ENCODE assay signal across 10 cellular contexts in genomic region chr17:75771334-75772281, GRCh38. TPM values are rescaled to one million over a fixed set of nuclear protein-coding genes. Genes with fewer than 3 reads are reported as not detected.
DNase-seq lines count a peak whose midpoint lies in the region; ATAC-seq and TF ChIP-seq lines count a peak whose summit lies in the region.
"Had no signal": no experiment of that assay in that cellular context is flagged by ENCODE, and none has a peak within 500 bp of the region (broad histone marks: within the 10 kb centered on the region; RNA-seq: fewer than 3 reads in every experiment).

No MANE protein-coding gene starts in this region.

- H3K4me3 Mint-ChIP-seq in Caco-2 (ENCODE audit: unreplicated experiment): peak overlapping the region; percentile 44

- no TSS peak for BruUV-seq in Caco-2 (replicated peaks; lab: Mats Ljungman, UMichigan)
- no TSS peak for BruUV-seq in A673 (replicated peaks; lab: Mats Ljungman, UMichigan)

- no peak for ATAC-seq in left lung

- intact Hi-C loops in Caco-2 (cut with micrococcal nuclease; ENCODE audit: unreplicated experiment): no loop called here
- intact Hi-C loops in left lung (cut with DNase I): loop anchor here in 1 of 2 donors (10.0 kb wide), 1 partner anchor 123 kb away; the partner anchor contains the start of gene TRIM65
- intact Hi-C loops in A673 (cut with micrococcal nuclease; ENCODE audit: unreplicated experiment): no loop called here

- H3K27me3 ChIP-seq in Caco-2 (replicated peaks; ENCODE audit: control insufficient read depth, insufficient read depth, low read length) (no peaks in the 10 kb centered on the region), muscle layer of duodenum (ENCODE audit: low read depth, low read length) (no peaks in the 10 kb centered on the region), left lung (no peaks in the 10 kb centered on the region), A673 (replicated peaks; ENCODE audit: insufficient read depth, low read depth, low read length, poor library complexity) (no peaks in the 10 kb centered on the region)

- H3K27ac ChIP-seq in muscle layer of duodenum (ENCODE audit: low read length): peak overlapping the region; percentile 19
- no peak overlapping the region for H3K27ac ChIP-seq in left lung
- no peak overlapping the region for H3K27ac ChIP-seq in A673 (ENCODE audit: low read depth, low read length, poor library complexity, severe bottlenecking)

- H3K36me3 Mint-ChIP-seq in Caco-2 (ENCODE audit: insufficient read depth, unreplicated experiment): peaks cover 56% of the 10 kb centered on the region

- H3K4me1 Mint-ChIP-seq in Caco-2 (ENCODE audit: low read depth, unreplicated experiment): peaks cover 10% of the 10 kb centered on the region

- peak in 1 of 2 experiments; percentile 7 for TF ChIP-seq CTCF in Caco-2 (IDR thresholded peaks at IDR 0.05; ENCODE audit: insufficient read depth in 1 of 2, low read depth in 1 of 2, low read length in 1 of 2, severe bottlenecking in 1 of 2, unreplicated experiment in 1 of 2)
- peak; percentile 20 for TF ChIP-seq CTCF in cardiac fibroblast (IDR thresholded peaks at IDR 0.05; ENCODE audit: low read depth, low read length)
- no peak for TF ChIP-seq CTCF in left lung (IDR thresholded peaks at IDR 0.05)
- no peak for TF ChIP-seq CTCF in A673 (conservative IDR thresholded peaks at IDR 0.05; ENCODE audit: low read depth, low read length)
- TF ChIP-seq CTCF in GM10248 (IDR thresholded peaks at IDR 0.05; ENCODE audit: control extremely low read depth, extremely low read depth, low read depth, missing control alignments): no peak

- no peaks in the 10 kb centered on the region for H3K9me3 Mint-ChIP-seq in Caco-2 (ENCODE audit: unreplicated experiment)

- DNase-seq in Caco-2 (peak in 1 of 2 experiments; percentile 21), HT-29 (ENCODE audit: low spot score) (peak; percentile 64), cardiac fibroblast (ENCODE audit: low read depth in 2 of 2) (peak; percentile 33 to 46), left lung (no peak), A673 (ENCODE audit: low spot score) (no peak), NCI-H524 treated with DMSO at 0.1 percent for 48 hours (lab: John Stamatoyannopoulos, UW) (no peak), GM10248 (ENCODE audit: extremely low spot score) (no peak)
- DNase-seq: activated CD4-positive, alpha-beta T cell treated with anti-CD3 and anti-CD28 coated beads, Interleukin-2, amount 50 U/mL, for 1 hour; midbrain had no signal

- POLR2A ChIA-PET in Caco-2 (lab: Charles Lee): interaction anchor here (2.6 kb wide), 1 partner anchor 8 kb away, joined by 15 read pairs; no protein-coding TSS in a partner anchor
- POLR2A ChIA-PET in A673 (lab: Charles Lee; ENCODE audit: low non-redundant PET): no interaction called here
- POLR2A ChIA-PET in GM10248 (lab: Yijun Ruan, JAX): interaction anchor here (0.6 to 2.9 kb wide), 4 partner anchors 8 to 961 kb away, joined by 3 to 13 read pairs (median 4); a partner anchor contains a TSS

- no peaks in the 10 kb centered on the region for H3K36me3 ChIP-seq in Caco-2 (ENCODE audit: control insufficient read depth, insufficient read depth, low read length)
- H3K36me3 ChIP-seq in muscle layer of duodenum (ENCODE audit: control insufficient read depth in 1 of 2, insufficient read depth in 2 of 2, low read length in 2 of 2): peaks cover 13 to 14% of the 10 kb centered on the region in 2 donors
- peaks cover 0 to 25% of the 10 kb centered on the region in 2 donors for H3K36me3 ChIP-seq in left lung
- H3K36me3 ChIP-seq in A673 (ENCODE audit: insufficient read depth, low read length, poor library complexity, severe bottlenecking): peaks cover 6% of the 10 kb centered on the region

- H3K27ac Mint-ChIP-seq in Caco-2 (ENCODE audit: unreplicated experiment): peak overlapping the region; percentile 76

- H3K4me3 ChIP-seq in Caco-2 (ENCODE audit: low read depth, low read length): no peak overlapping the region
- H3K4me3 ChIP-seq in cardiac fibroblast (replicated peaks in 1 of 2; ENCODE audit: low read depth in 2 of 2, low read length in 2 of 2): no peak overlapping the region
- H3K4me3 ChIP-seq in muscle layer of duodenum (ENCODE audit: low read depth in 1 of 2, low read length in 2 of 2): no peak overlapping the region
- no peak overlapping the region for H3K4me3 ChIP-seq in left lung
- no peak overlapping the region for H3K4me3 ChIP-seq in A673 (ENCODE audit: low read depth, low read length, poor library complexity, severe bottlenecking)

- peaks cover 11% of the 10 kb centered on the region for H3K4me1 ChIP-seq in Caco-2
- H3K4me1 ChIP-seq in muscle layer of duodenum (ENCODE audit: control insufficient read depth in 1 of 2, insufficient read depth in 2 of 2, low read length in 2 of 2): peaks cover 0 to 18% of the 10 kb centered on the region in 2 donors
- H3K4me1 ChIP-seq in left lung: peaks cover 0 to 23% of the 10 kb centered on the region in 2 donors
- no peaks in the 10 kb centered on the region for H3K4me1 ChIP-seq in A673 (ENCODE audit: insufficient read depth, low read length, poor library complexity, severe bottlenecking)

- CTCF ChIA-PET in Caco-2 (lab: Charles Lee): interaction anchor here (0.6 kb wide), 2 partner anchors 21 to 84 kb away, joined by 4 to 5 read pairs; no protein-coding TSS in a partner anchor
- CTCF ChIA-PET in A673 (lab: Charles Lee): no interaction called here
- CTCF ChIA-PET in GM10248 (lab: Yijun Ruan, JAX): interaction anchor here (1.1 to 1.2 kb wide), 2 partner anchors 73 to 89 kb away, joined by 3 to 5 read pairs; no protein-coding TSS in a partner anchor

- H3K27me3 Mint-ChIP-seq in Caco-2 (ENCODE audit: insufficient read depth, unreplicated experiment): no peaks in the 10 kb centered on the region

- H3K9me3 ChIP-seq in Caco-2 (no peaks in the 10 kb centered on the region), muscle layer of duodenum (ENCODE audit: control insufficient read depth in 1 of 2, low read length in 2 of 2) (no peaks in the 10 kb centered on the region), left lung (no peaks in the 10 kb centered on the region), A673 (ENCODE audit: low read depth, low read length, poor library complexity, severe bottlenecking) (no peaks in the 10 kb centered on the region)

RNA-seq across cellular contexts. Expression of gene GALK1, which starts 6.6 kb away (rescaled TPM):
- total RNA-seq in Caco-2 (2022): 41.1 and 45.0 TPM in 2 replicates
- total RNA-seq in HT-29 (2014; rRNA removed; shearing (Covaris generic)): 40.8 and 41.8 TPM in 2 replicates
- 10 to 100 TPM; 38.1 to 39.6 TPM for total RNA-seq in left lung
- total RNA-seq in A673 (2021): 18.3 and 29.7 TPM in 2 replicates

RNA-seq across cellular contexts. Expression of gene UNK, which starts 13.0 kb away (rescaled TPM):
- total RNA-seq in Caco-2 (2022): 31.2 and 33.3 TPM in 2 replicates
- total RNA-seq in HT-29 (2014; rRNA removed; shearing (Covaris generic)): 23.6 and 24.9 TPM in 2 replicates
- total RNA-seq in left lung: 10 to 100 TPM; 19.8 to 24.6 TPM
- total RNA-seq in A673 (2021): 53.2 and 60.0 TPM in 2 replicates

RNA-seq across cellular contexts. Expression of gene ITGB4, which starts 50.3 kb away (rescaled TPM):
- total RNA-seq in Caco-2 (2022): 50.8 and 55.4 TPM in 2 replicates
- 224 and 281 TPM in 2 replicates for total RNA-seq in HT-29 (2014; rRNA removed; shearing (Covaris generic))
- total RNA-seq in left lung: 10 to 100 TPM; 44.1 to 54.8 TPM
- 0.95 and 2.4 TPM in 2 replicates for total RNA-seq in A673 (2021)

Comparison
In these comparisons a context has a peak if more than half of its experiments do, and no peak if none do; other contexts are left out.
1. DNase-seq: peak in HT-29 (single experiment) and cardiac fibroblast (2 of 2); none in left lung (0 of 2), A673 (single experiment), NCI-H524 treated with DMSO at 0.1 percent for 48 hours (single experiment) and GM10248 (single experiment).
2. RNA of gene ITGB4, which starts 50.3 kb away (total RNA-seq): 224 to 281 TPM in HT-29, 44.1 to 54.8 TPM in left lung and 50.8 to 55.4 TPM in Caco-2; 0.95 to 2.4 TPM in A673; every median in the first group is over 10 times any median in the second.